In the genomic region with DNA sequence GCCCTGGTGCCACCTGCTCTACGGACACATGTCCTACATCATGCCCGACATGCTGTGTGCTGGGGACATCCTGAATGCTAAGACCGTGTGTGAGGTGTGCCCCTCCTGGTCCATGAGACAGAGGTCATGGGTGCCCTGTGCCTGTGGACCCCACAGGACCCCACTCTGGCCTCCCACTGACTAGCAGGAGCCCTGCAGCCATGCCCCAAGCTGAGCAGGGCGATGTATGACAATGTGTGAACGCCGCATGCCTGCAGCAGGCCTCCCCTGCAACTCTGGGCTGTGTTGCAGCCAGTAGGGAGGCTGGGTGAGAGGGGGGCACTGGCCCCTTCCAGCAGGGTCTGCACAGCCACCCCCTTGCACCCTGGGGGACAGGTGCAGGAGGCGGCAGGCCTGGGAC, we compare ENCODE assay signal across 27 cellular contexts. TPM values are rescaled to one million over a fixed set of nuclear protein-coding genes. Genes with fewer than 3 reads are reported as not detected.
DNase-seq lines count a peak whose midpoint lies in the region; ATAC-seq, FAIRE-seq and TF ChIP-seq lines count a peak whose summit lies in the region.
"Had no signal": no experiment of that assay in that cellular context is flagged by ENCODE, and none has a peak within 500 bp of the region (broad histone marks: within the 10 kb centered on the region; RNA-seq: fewer than 3 reads in every experiment).

No MANE protein-coding gene starts in this region.

- TF ChIP-seq RAD21 in HCT116 (IDR thresholded peaks at IDR 0.05; ENCODE audit: low read depth), result no peak

- BruUV-seq in HCT116 (replicated peaks; lab: Mats Ljungman, UMichigan), result no TSS peak

- peak overlapping the region; percentile 39 for H3K18ac ChIP-seq in neuronal stem cell (ENCODE audit: low read length)

- no peak for TF ChIP-seq CTCF in HCT116 (IDR thresholded peaks at IDR 0.05 in 2 of 3, conservative IDR thresholded peaks at IDR 0.05 in 1 of 3; ENCODE audit: borderline replicate concordance in 1 of 3, insufficient read depth in 1 of 3, low read depth in 2 of 3, low read length in 2 of 3)
- no peak for TF ChIP-seq CTCF in upper lobe of right lung (IDR thresholded peaks at IDR 0.05)

- ATAC-seq in HCT116, result peak; percentile 22; the same call in 1 of the 2 replicates
- ATAC-seq in esophagus mucosa, result peak; percentile 26
- peak; percentile 33 for ATAC-seq in upper lobe of right lung
- ATAC-seq: CD8-positive, alpha-beta T cell; GM12878 had no signal

- POLR2A ChIA-PET in HCT116 (lab: Charles Lee), result no interaction called here

- no peak overlapping the region for H3K4ac ChIP-seq in neuronal stem cell (ENCODE audit: low read length)

- no peaks in the 10 kb centered on the region for H3K36me3 ChIP-seq in HCT116 (ENCODE audit: control insufficient read depth in 1 of 2, insufficient read depth in 2 of 2, low read length in 2 of 2)
- no peaks in the 10 kb centered on the region for H3K36me3 ChIP-seq in neuronal stem cell (replicated peaks in 1 of 2; ENCODE audit: control insufficient read depth in 2 of 2, insufficient read depth in 2 of 2, low read length in 2 of 2)
- H3K36me3 ChIP-seq in upper lobe of right lung, result no peaks in the 10 kb centered on the region
- H3K36me3 ChIP-seq: BLaER1 had no signal

- CTCF ChIA-PET in HCT116 (lab: Charles Lee), result no interaction called here

- H4K91ac ChIP-seq in neuronal stem cell (ENCODE audit: low read depth, low read length, poor library complexity), result no peak overlapping the region

- H3K79me1 ChIP-seq in neuronal stem cell (ENCODE audit: low read depth, low read length), result no peaks in the 10 kb centered on the region

- H2AFZ ChIP-seq in HCT116 (ENCODE audit: low read depth, low read length, poor library complexity, severe bottlenecking) (no peak overlapping the region), neuronal stem cell (ENCODE audit: low read length) (no peak overlapping the region)
- H2AFZ ChIP-seq: GM23248 had no signal

- H3K4me3 ChIP-seq in HCT116 (replicated peaks in 1 of 2; ENCODE audit: low read depth in 1 of 2, low read length in 2 of 2) (no peak overlapping the region), neuronal stem cell (ENCODE audit: low read length in 2 of 2) (no peak overlapping the region), upper lobe of right lung (no peak overlapping the region)
- H3K4me3 ChIP-seq: BLaER1, GM12878, GM23248 had no signal

- no peak overlapping the region for H2BK120ac ChIP-seq in neuronal stem cell (ENCODE audit: low read depth, low read length)

- no peaks in the 10 kb centered on the region for H3K9me3 ChIP-seq in HCT116 (ENCODE audit: control insufficient read depth in 1 of 2, insufficient read depth in 1 of 2, low read depth in 1 of 2, low read length in 2 of 2)
- H3K9me3 ChIP-seq in neuronal stem cell (replicated peaks in 1 of 2; ENCODE audit: control insufficient read depth in 2 of 2, insufficient read depth in 1 of 2, low read depth in 1 of 2, low read length in 2 of 2), result peaks cover 0 to 5% of the 10 kb centered on the region in 2 donors
- no peaks in the 10 kb centered on the region for H3K9me3 ChIP-seq in upper lobe of right lung

- no peaks in the 10 kb centered on the region for H4K20me1 ChIP-seq in HCT116 (ENCODE audit: insufficient read depth)
- H4K20me1 ChIP-seq: BLaER1 had no signal

- peak overlapping the region; percentile 16 for H2AK5ac ChIP-seq in neuronal stem cell (ENCODE audit: low read depth, low read length)

- H3K4me1 ChIP-seq in HCT116 (ENCODE audit: control insufficient read depth in 1 of 2, insufficient read depth in 2 of 2, low read length in 2 of 2), result no peaks in the 10 kb centered on the region
- H3K4me1 ChIP-seq in neuronal stem cell (ENCODE audit: control insufficient read depth in 2 of 2, insufficient read depth in 1 of 2, low read depth in 1 of 2, low read length in 2 of 2), result no peaks in the 10 kb centered on the region
- H3K4me1 ChIP-seq in upper lobe of right lung, result no peaks in the 10 kb centered on the region
- H3K4me1 ChIP-seq: BLaER1 had no signal

- FAIRE-seq in GM12892 (lab: Jason Lieb, UNC), result no peak
- FAIRE-seq: GM12878, GM19239, H54 had no signal

- H3K27ac ChIP-seq in HCT116 (ENCODE audit: low read depth, low read length) (no peak overlapping the region), neuronal stem cell (replicated peaks; ENCODE audit: low read length) (no peak overlapping the region), upper lobe of right lung (no peak overlapping the region)
- H3K27ac ChIP-seq: BLaER1, GM23248, HL-60 had no signal

- RAD21 ChIA-PET in HCT116 (lab: Charles Lee; ENCODE audit: low non-redundant PET in 1 of 2, low total read pairs in 2 of 2, uncharacterized antibody in 2 of 2, unreplicated experiment in 2 of 2), result interaction anchor here in 1 of 2 experiments (0.5 kb wide), 1 partner anchor 388 kb away, joined by 4 read pairs; no protein-coding TSS in a partner anchor

- H3K4me2 ChIP-seq in HCT116 (ENCODE audit: low read length), result no peak overlapping the region
- H3K4me2 ChIP-seq in neuronal stem cell (ENCODE audit: insufficient read depth, low read length, poor library complexity, severe bottlenecking), result no peak overlapping the region
- H3K4me2 ChIP-seq: BLaER1 had no signal

- no peak overlapping the region for H3K9ac ChIP-seq in HCT116 (ENCODE audit: low read length)
- no peak overlapping the region for H3K9ac ChIP-seq in neuronal stem cell (ENCODE audit: low read depth, low read length, poor library complexity)
- H3K9ac ChIP-seq: BLaER1, GM23248 had no signal

- H2BK15ac ChIP-seq in neuronal stem cell (ENCODE audit: low read length), result no peak overlapping the region

- no peaks in the 10 kb centered on the region for H3K9me2 ChIP-seq in HCT116 (ENCODE audit: insufficient read depth)

- H3K27me3 ChIP-seq in HCT116 (ENCODE audit: insufficient read depth, low read length) (no peaks in the 10 kb centered on the region), neuronal stem cell (ENCODE audit: control insufficient read depth in 3 of 3, insufficient read depth in 3 of 3, low read depth in 1 of 3, low read length in 3 of 3) (peaks cover 0 to 3% (median 0%) of the 10 kb centered on the region in 3 experiments), upper lobe of right lung (peaks cover 5% of the 10 kb centered on the region)
- H3K27me3 ChIP-seq: BLaER1 had no signal

- H3K23ac ChIP-seq in neuronal stem cell (ENCODE audit: low read depth, low read length, poor library complexity), result peak overlapping the region; percentile 40

- H3K79me2 ChIP-seq in HCT116 (ENCODE audit: insufficient read depth, low read length), result no peaks in the 10 kb centered on the region

- H2BK5ac ChIP-seq in neuronal stem cell (ENCODE audit: low read length), result no peak overlapping the region

- intact Hi-C loops in HCT116 (cut with micrococcal nuclease), result no loop called here
- intact Hi-C loops in upper lobe of right lung (cut with DNase I), result no loop called here

- H3K14ac ChIP-seq in neuronal stem cell (ENCODE audit: low read length), result peak overlapping the region; percentile 22

- no CpG with 5 or more reads among the region's 7 CpGs for WGBS in neuronal stem cell (ENCODE audit: extremely low coverage in 2 of 2, insufficient read length in 2 of 2, insufficient replicate concordance in 1 of 2), 2 donors

- DNase-seq in HCT116 (ENCODE audit: low read depth, low spot score) (no peak), neuronal stem cell (ENCODE audit: low spot score) (no peak), upper lobe of right lung (no peak), dedifferentiated amniotic fluid mesenchymal stem cell (ENCODE audit: extremely low spot score) (no peak), NCI-H2107 treated with DMSO at 0.1 percent for 48 hours (lab: John Stamatoyannopoulos, UW; ENCODE audit: unreplicated experiment) (no peak), GM12892 (ENCODE audit: insufficient read length) (no peak)
- DNase-seq: 8988T; Calu3; CD8-positive, alpha-beta T cell; DMS 273 treated with DMSO at 0.1 percent for 48 hours; DMS53; DND-41; EL; GM23248; HCEC 1CT; HFFc6 had no signal

- no peak for TF ChIP-seq POLR2A in HCT116 (IDR thresholded peaks at IDR 0.05; ENCODE audit: borderline replicate concordance, extremely low read depth, insufficient read depth, insufficient read length)
- no peak for TF ChIP-seq POLR2A in GM12892 (IDR thresholded peaks at IDR 0.05; ENCODE audit: low read depth, low read length)

- no peak overlapping the region for H4K8ac ChIP-seq in neuronal stem cell (ENCODE audit: low read depth, low read length)

- no peak overlapping the region for H2BK12ac ChIP-seq in neuronal stem cell (ENCODE audit: low read length)

TF ChIP-seq in HCT116, 20 proteins besides CTCF, POLR2A, EP300 and RAD21:
- no peak for TF ChIP-seq SRF (IDR thresholded peaks at IDR 0.05; ENCODE audit: low read depth)
- TF ChIP-seq CEBPB (IDR thresholded peaks at IDR 0.05; ENCODE audit: low read depth), result no peak
- TF ChIP-seq EGR1 (IDR thresholded peaks at IDR 0.05; ENCODE audit: low read depth), result no peak
- no peak for TF ChIP-seq EZH2phosphoT487 (IDR thresholded peaks at IDR 0.05; ENCODE audit: borderline replicate concordance)
- TF ChIP-seq EZH2 (IDR thresholded peaks at IDR 0.05), result no peak
- no peak for TF ChIP-seq ZNF274 (IDR thresholded peaks at IDR 0.05; ENCODE audit: low read depth, low read length)
- TF ChIP-seq SP1 (IDR thresholded peaks at IDR 0.05; ENCODE audit: low read depth), result no peak
- TF ChIP-seq SIN3A (IDR thresholded peaks at IDR 0.05; ENCODE audit: low read depth), result no peak

RNA-seq across cellular contexts. Expression of gene PRSS38, which starts 30.0 kb away (rescaled TPM):
- not detected for total RNA-seq in HCT116 (2021; ENCODE audit: unreplicated experiment)
- not detected in 2 replicates for polyA plus RNA-seq in HCT116 (2012)
- total RNA-seq in esophagus mucosa, result not detected
- polyA plus RNA-seq in neuronal stem cell (2013, experiment 1 of 2), result not detected
- not detected for polyA plus RNA-seq in neuronal stem cell (2013, experiment 2 of 2)
- not detected for total RNA-seq in upper lobe of right lung
- polyA plus RNA-seq in GM12892 (2012; ENCODE audit: missing spikeins), result not detected
- total RNA-seq: A673; Calu3; CD8-positive, alpha-beta T cell; G401; GM12878; GM23248; HFFc6; HT1080 had no signal
- polyA plus RNA-seq: AG04450, GM12878, GM23248, IgD-negative memory B cell had no signal
